ENCODE assay signal across 9 cellular contexts in genomic region chr2:70686577-70687460, GRCh38.
DNase-seq lines count a peak whose midpoint lies in the region; ATAC-seq, FAIRE-seq and TF ChIP-seq lines count a peak whose summit lies in the region.
"Had no signal": no experiment of that assay in that cellular context is flagged by ENCODE, and none has a peak within 500 bp of the region (broad histone marks: within the 10 kb centered on the region; RNA-seq: fewer than 3 reads in every experiment).

No MANE protein-coding gene starts in this region.

- no peak for TF ChIP-seq CTCF in coronary artery (IDR thresholded peaks at IDR 0.05)

- H3K4me1 Mint-ChIP-seq in natural killer cell treated with Interleukin-12 subunit alpha and Interleukin-12 subunit beta and Interleukin-15 and Interleukin-18, amount 100 ng/mL, for 72 hours (ENCODE audit: low read depth in 2 of 2): peaks cover 6 to 9% of the 10 kb centered on the region in 2 donors
- H3K4me1 Mint-ChIP-seq: central memory CD8-positive, alpha-beta T cell had no signal

- no peaks in the 10 kb centered on the region for H3K9me3 Mint-ChIP-seq in natural killer cell treated with Interleukin-12 subunit alpha and Interleukin-12 subunit beta and Interleukin-15 and Interleukin-18, amount 100 ng/mL, for 72 hours
- H3K9me3 Mint-ChIP-seq: central memory CD8-positive, alpha-beta T cell had no signal

- peaks cover 6 to 10% of the 10 kb centered on the region in 2 donors for H3K27me3 Mint-ChIP-seq in natural killer cell treated with Interleukin-12 subunit alpha and Interleukin-12 subunit beta and Interleukin-15 and Interleukin-18, amount 100 ng/mL, for 72 hours

- H3K27ac ChIP-seq in coronary artery: no peak overlapping the region

- H3K4me3 ChIP-seq in coronary artery: no peak overlapping the region

- no peak overlapping the region for H3K4me3 Mint-ChIP-seq in natural killer cell treated with Interleukin-12 subunit alpha and Interleukin-12 subunit beta and Interleukin-15 and Interleukin-18, amount 100 ng/mL, for 72 hours
- H3K4me3 Mint-ChIP-seq: central memory CD8-positive, alpha-beta T cell had no signal

- DNase-seq in activated CD4-positive, alpha-beta T cell treated with anti-CD3 and anti-CD28 coated beads for 48 hours: peak; percentile 59
- DNase-seq in activated CD4-positive, alpha-beta T cell treated with anti-CD3 and anti-CD28 coated beads, Interleukin-2, amount 50 U/mL, for 4 hours: no peak
- DNase-seq in RCC 7860 (ENCODE audit: low spot score): peak; percentile 27
- peak; percentile 36 for DNase-seq in coronary artery (ENCODE audit: low spot score)
- no peak for DNase-seq in natural killer cell treated with Interleukin-12 subunit alpha and Interleukin-12 subunit beta and Interleukin-15 and Interleukin-18, amount 100 ng/mL, for 72 hours (ENCODE audit: low spot score)
- DNase-seq in hippocampal formation (lab: John Stamatoyannopoulos, UW): no peak

- ATAC-seq in HG03354 (IDR thresholded peaks at IDR 0.05; ENCODE audit: poor library complexity, severe bottlenecking, unreplicated experiment) (peak; percentile 72), HG02884 (IDR thresholded peaks at IDR 0.05; ENCODE audit: unreplicated experiment) (no peak)
- peak; percentile 85 to 86 for ATAC-seq in natural killer cell treated with Interleukin-12 subunit alpha and Interleukin-12 subunit beta and Interleukin-15 and Interleukin-18, amount 100 ng/mL, for 72 hours

- H3K36me3 Mint-ChIP-seq in natural killer cell treated with Interleukin-12 subunit alpha and Interleukin-12 subunit beta and Interleukin-15 and Interleukin-18, amount 100 ng/mL, for 72 hours: no peaks in the 10 kb centered on the region

- no peak for FAIRE-seq in RCC 7860 (lab: Jason Lieb, UNC)

- H3K27ac Mint-ChIP-seq in natural killer cell treated with Interleukin-12 subunit alpha and Interleukin-12 subunit beta and Interleukin-15 and Interleukin-18, amount 100 ng/mL, for 72 hours: no peak overlapping the region

Comparison
In these comparisons a context has a peak if more than half of its experiments do, and no peak if none do; other contexts are left out.
1. DNase-seq: peak in activated CD4-positive, alpha-beta T cell treated with anti-CD3 and anti-CD28 coated beads for 48 hours (single experiment), RCC 7860 (single experiment) and coronary artery (single experiment); none in activated CD4-positive, alpha-beta T cell treated with anti-CD3 and anti-CD28 coated beads, Interleukin-2, amount 50 U/mL, for 4 hours (0 of 2), natural killer cell treated with Interleukin-12 subunit alpha and Interleukin-12 subunit beta and Interleukin-15 and Interleukin-18, amount 100 ng/mL, for 72 hours (single experiment) and hippocampal formation (0 of 2).